Comparison of ENCODE assay signal across 28 cellular contexts in genomic region chr10:20936388-20936787, GRCh38.
"Had no signal": no experiment of that assay in that cellular context is flagged by ENCODE, and none has a peak within 500 bp of the region (broad histone marks: within the 10 kb centered on the region; RNA-seq: fewer than 3 reads in every experiment).

No MANE protein-coding gene starts in this region.

- H3K36me3 ChIP-seq: esophagus muscularis mucosa, gastroesophageal sphincter, heart right ventricle, lower lobe of right lung, prostate gland, right atrium auricular region, suprapubic skin, transverse colon, vagina had no signal

- DNase-seq: dermis blood vessel endothelial cell; effector memory CD4-positive, alpha-beta T cell; foreskin keratinocyte; heart right ventricle; hippocampal formation; immature natural killer cell; islet precursor cell; kidney glomerular epithelial cell; left colon; left ventricle myocardium superior; lower lobe of right lung; naive thymus-derived CD8-positive, alpha-beta T cell; nephron progenitor cell; nucleus accumbens; stimulated activated CD4-positive, alpha-beta T cell treated with anti-CD3 and anti-CD28 coated beads, Interleukin-12 subunit alpha, Interleukin-12 subunit beta, amount 100 ng/mL, for 4 hours; stimulated activated CD4-positive, alpha-beta T cell treated with anti-CD3 and anti-CD28 coated beads, Interleukin-1b, Interleukin-23, amount 100 ng/mL, for 48 hours; stimulated activated CD4-positive, alpha-beta T cell treated with anti-CD3 and anti-CD28 coated beads, Interleukin-4, amount 100 ng/mL, for 1 hour; stimulated activated CD8-positive, alpha-beta memory T cell treated with anti-CD3 and anti-CD28 coated beads, Interleukin-4, amount 100 ng/mL, for 48 hours; stimulated activated naive CD4-positive, alpha-beta T cell; stimulated activated naive CD8-positive, alpha-beta T cell treated with anti-CD3 and anti-CD28 coated beads, Interleukin-15, amount 100 ng/mL, for 72 hours; transverse colon had no signal

- H3K27ac ChIP-seq: esophagus muscularis mucosa, foreskin keratinocyte, gastroesophageal sphincter, heart right ventricle, lower lobe of right lung, prostate gland, right atrium auricular region, suprapubic skin, transverse colon, vagina had no signal

- H3K27me3 ChIP-seq: esophagus muscularis mucosa, foreskin keratinocyte, gastroesophageal sphincter, heart right ventricle, right atrium auricular region, suprapubic skin, transverse colon, vagina had no signal

- H3K4me3 ChIP-seq: esophagus muscularis mucosa, gastroesophageal sphincter, heart right ventricle, lower lobe of right lung, prostate gland, right atrium auricular region, smooth muscle cell, suprapubic skin, transverse colon, vagina had no signal
